In the genomic region with DNA sequence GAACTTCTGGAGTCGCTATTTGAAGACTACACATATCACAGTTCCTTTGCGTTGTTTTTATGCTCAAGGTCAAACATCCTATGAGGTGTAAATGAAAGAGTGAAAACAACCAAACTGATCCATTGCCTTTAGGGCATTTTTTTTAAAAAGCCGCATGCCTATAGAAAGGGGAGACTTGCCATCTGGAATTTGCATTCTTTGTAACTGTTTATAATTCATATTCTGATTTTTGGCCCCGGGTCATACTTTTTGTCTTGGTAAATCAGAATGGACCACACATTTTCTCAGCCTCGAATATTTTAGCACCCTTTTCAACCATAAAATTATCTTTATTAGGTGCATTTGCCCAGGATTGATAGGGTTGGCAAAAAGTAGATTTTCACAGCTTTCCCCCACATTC, we compare ENCODE assay signal across 28 cellular contexts.
"Had no signal": no experiment of that assay in that cellular context is flagged by ENCODE, and none has a peak within 500 bp of the region (broad histone marks: within the 10 kb centered on the region; RNA-seq: fewer than 3 reads in every experiment).

No MANE protein-coding gene starts in this region.

- H3K27ac Mint-ChIP-seq: stimulated activated effector memory CD8-positive, alpha-beta T cell treated with anti-CD3 and anti-CD28 coated beads, Interleukin-12 subunit alpha, Interleukin-12 subunit beta, amount 100 ng/mL, for 72 hours; stimulated activated memory B cell treated with anti-CD40 and anti-IgM and Interleukin-4, amounts not matched to agents 10 μg/mL and 1 μg/mL and 100 μg/mL, for 72 hours; stimulated activated naive B cell treated with anti-CD40 and anti-IgM and Interleukin-4, amounts not matched to agents 10 μg/mL and 1 μg/mL and 100 μg/mL, for 72 hours; stimulated activated naive CD8-positive, alpha-beta T cell treated with anti-CD3 and anti-CD28 coated beads, Interleukin-15, amount 100 ng/mL, for 72 hours; stimulated activated naive CD8-positive, alpha-beta T cell treated with anti-CD3 and anti-CD28 coated beads, Interleukin-15, Interleukin-2, amounts not matched to agents 100 ng/mL and 50 ng/mL, for 24 hours; type B pancreatic cell had no signal

- H3K4me3 Mint-ChIP-seq: stimulated activated effector memory CD8-positive, alpha-beta T cell treated with anti-CD3 and anti-CD28 coated beads, Interleukin-12 subunit alpha, Interleukin-12 subunit beta, amount 100 ng/mL, for 72 hours; stimulated activated memory B cell treated with anti-CD40 and anti-IgM and Interleukin-4, amounts not matched to agents 10 μg/mL and 1 μg/mL and 100 μg/mL, for 72 hours; stimulated activated naive B cell treated with anti-CD40 and anti-IgM and Interleukin-4, amounts not matched to agents 10 μg/mL and 1 μg/mL and 100 μg/mL, for 72 hours; stimulated activated naive CD8-positive, alpha-beta T cell treated with anti-CD3 and anti-CD28 coated beads, Interleukin-15, amount 100 ng/mL, for 72 hours; stimulated activated naive CD8-positive, alpha-beta T cell treated with anti-CD3 and anti-CD28 coated beads, Interleukin-15, Interleukin-2, amounts not matched to agents 100 ng/mL and 50 ng/mL, for 24 hours; type B pancreatic cell had no signal

- H3K27ac ChIP-seq: stomach, suprapubic skin, testis, thoracic aorta, thyroid gland, tibial artery, tibial nerve, transverse colon, upper lobe of left lung, upper lobe of right lung, uterus, vagina had no signal

- ATAC-seq: stimulated activated effector memory CD8-positive, alpha-beta T cell treated with anti-CD3 and anti-CD28 coated beads, Interleukin-12 subunit alpha, Interleukin-12 subunit beta, amount 100 ng/mL, for 72 hours; stimulated activated memory B cell treated with anti-CD40 and anti-IgM and Interleukin-4, amounts not matched to agents 10 μg/mL and 1 μg/mL and 100 μg/mL, for 72 hours; stimulated activated naive B cell treated with anti-CD40 and anti-IgM and Interleukin-4, amounts not matched to agents 10 μg/mL and 1 μg/mL and 100 μg/mL, for 72 hours; stimulated activated naive CD8-positive, alpha-beta T cell treated with anti-CD3 and anti-CD28 coated beads, Interleukin-15, amount 100 ng/mL, for 72 hours; stimulated activated naive CD8-positive, alpha-beta T cell treated with anti-CD3 and anti-CD28 coated beads, Interleukin-15, Interleukin-2, amounts not matched to agents 100 U/mL and 50 U/mL, for 24 hours; upper lobe of right lung had no signal

- DNase-seq: stimulated activated CD4-positive, alpha-beta T cell treated with anti-CD3 and anti-CD28 coated beads, Interleukin-2, amount 100 ng/mL, for 48 hours; stimulated activated CD4-positive, alpha-beta T cell treated with anti-CD3 and anti-CD28 coated beads, Interleukin-4, amount 100 ng/mL, for 1 hour; stimulated activated CD4-positive, alpha-beta T cell treated with anti-CD3 and anti-CD28 coated beads, Interleukin-4, amount 100 ng/mL, for 24 hours; stimulated activated CD4-positive, alpha-beta T cell treated with anti-CD3 and anti-CD28 coated beads, Interleukin-4, amount 100 ng/mL, for 4 hours; stimulated activated CD8-positive, alpha-beta memory T cell treated with anti-CD3 and anti-CD28 coated beads, Interleukin-4, amount 100 ng/mL, for 48 hours; stimulated activated naive B cell treated with anti-CD40 and anti-IgM and Interleukin-4, amounts not matched to agents 10 μg/mL and 1 μg/mL and 100 μg/mL, for 72 hours; stimulated activated naive CD4-positive, alpha-beta T cell; stimulated activated naive CD4-positive, alpha-beta T cell treated with Interleukin-2 at 50 U/mL for 16 hours; stimulated activated naive CD8-positive, alpha-beta T cell treated with anti-CD3 and anti-CD28 coated beads, Interleukin-15, amount 100 ng/mL, for 72 hours; stimulated activated naive CD8-positive, alpha-beta T cell treated with anti-CD3 and anti-CD28 coated beads, Interleukin-15, Interleukin-2, amounts not matched to agents 100 U/mL and 50 U/mL, for 24 hours; stomach; substantia nigra; testis; thyroid gland; tibial artery; transverse colon; trophoblast cell; upper lobe of left lung; upper lobe of right lung; uterus had no signal

- H3K4me1 Mint-ChIP-seq: stimulated activated effector memory CD8-positive, alpha-beta T cell treated with anti-CD3 and anti-CD28 coated beads, Interleukin-12 subunit alpha, Interleukin-12 subunit beta, amount 100 ng/mL, for 72 hours; stimulated activated memory B cell treated with anti-CD40 and anti-IgM and Interleukin-4, amounts not matched to agents 10 μg/mL and 1 μg/mL and 100 μg/mL, for 72 hours; stimulated activated naive B cell treated with anti-CD40 and anti-IgM and Interleukin-4, amounts not matched to agents 10 μg/mL and 1 μg/mL and 100 μg/mL, for 72 hours; stimulated activated naive CD8-positive, alpha-beta T cell treated with anti-CD3 and anti-CD28 coated beads, Interleukin-15, amount 100 ng/mL, for 72 hours had no signal

- H3K4me1 ChIP-seq: thyroid gland had no signal

- H3K4me3 ChIP-seq: stomach, suprapubic skin, testis, thoracic aorta, thyroid gland, tibial artery, tibial nerve, transverse colon, upper lobe of left lung, upper lobe of right lung, uterus, vagina had no signal

- H3K9me3 ChIP-seq: stomach, suprapubic skin, testis, thoracic aorta, thyroid gland, tibial artery, transverse colon, upper lobe of left lung, upper lobe of right lung, uterus, vagina had no signal

- H3K36me3 ChIP-seq: thoracic aorta, thyroid gland, transverse colon, upper lobe of right lung, uterus, vagina had no signal

- H3K27me3 Mint-ChIP-seq: stimulated activated naive CD8-positive, alpha-beta T cell treated with anti-CD3 and anti-CD28 coated beads, Interleukin-15, amount 100 ng/mL, for 72 hours had no signal

- H3K36me3 Mint-ChIP-seq: stimulated activated effector memory CD8-positive, alpha-beta T cell treated with anti-CD3 and anti-CD28 coated beads, Interleukin-12 subunit alpha, Interleukin-12 subunit beta, amount 100 ng/mL, for 72 hours; stimulated activated memory B cell treated with anti-CD40 and anti-IgM and Interleukin-4, amounts not matched to agents 10 μg/mL and 1 μg/mL and 100 μg/mL, for 72 hours had no signal

- H3K27me3 ChIP-seq: stomach, suprapubic skin, testis, thyroid gland, tibial artery, tibial nerve, transverse colon, upper lobe of left lung, upper lobe of right lung, uterus, vagina had no signal
